20 cellular contexts compared by ENCODE assay signal in genomic region chr4:80840396-80840795, GRCh38.
"Had no signal": no experiment of that assay in that cellular context is flagged by ENCODE, and none has a peak within 500 bp of the region (broad histone marks: within the 10 kb centered on the region; RNA-seq: fewer than 3 reads in every experiment).

No MANE protein-coding gene starts in this region.

- H3K4me3 ChIP-seq: coronary artery, gastrocnemius medialis, neural progenitor cell, prostate gland, skin epidermis, testis had no signal

- H3K9ac ChIP-seq: neural progenitor cell had no signal

- DNase-seq: activated B cell treated with CpG ODN at 0.5 μM for 24 hours; activated CD4-positive, alpha-beta memory T cell treated with anti-CD3 and anti-CD28 coated beads for 36 hours; activated CD4-positive, alpha-beta T cell treated with anti-CD3 and anti-CD28 coated beads for 4 hours; activated T-cell treated with anti-CD3 and anti-CD28 coated beads for 4 hours; amygdala; caudate nucleus; erythroblast; gastrocnemius medialis; head of caudate nucleus; kidney glomerular epithelial cell; mesenchymal stem cell; right cardiac atrium; stimulated activated CD4-positive, alpha-beta T cell treated with anti-CD3 and anti-CD28 coated beads, Interleukin-4, amount 100 ng/mL, for 1 hour; T-helper 9 cell; testis had no signal

- H3K4me2 ChIP-seq: neural progenitor cell had no signal

- H3K27ac ChIP-seq: coronary artery, gastrocnemius medialis, neural progenitor cell, prostate gland, skin epidermis, testis had no signal

- H3K9me3 ChIP-seq: gastrocnemius medialis, prostate gland, testis had no signal

- ATAC-seq: gastrocnemius medialis; naive thymus-derived CD4-positive, alpha-beta T cell; right cardiac atrium had no signal

- H2AFZ ChIP-seq: neural progenitor cell had no signal

- H3K27me3 ChIP-seq: gastrocnemius medialis, neural progenitor cell, testis had no signal

- H3K36me3 ChIP-seq: gastrocnemius medialis, neural progenitor cell, prostate gland had no signal

- H3K4me1 ChIP-seq: gastrocnemius medialis, neural progenitor cell, prostate gland, testis had no signal
